Comparison of ENCODE assay signal across 1 cellular context in the genomic region with DNA sequence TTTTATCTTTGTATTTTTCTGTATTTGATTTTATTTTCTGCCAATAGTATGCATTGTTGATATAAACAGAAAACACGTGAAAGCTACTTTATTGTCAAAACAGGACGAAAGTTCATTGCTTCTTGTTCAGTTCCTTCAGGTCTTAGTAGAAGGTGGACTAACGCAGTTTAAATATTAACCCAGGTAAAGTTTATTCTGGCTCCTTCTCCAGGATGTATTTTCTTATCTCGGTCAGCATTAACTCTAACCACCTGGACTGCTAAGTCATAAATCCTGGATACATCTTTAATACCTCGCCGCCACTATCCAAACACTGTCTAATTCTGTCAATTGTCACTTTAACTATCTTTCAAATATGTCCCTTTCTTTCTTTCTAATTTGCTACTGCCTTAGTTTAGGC.
TF ChIP-seq lines count a peak whose summit lies in the region.

No MANE protein-coding gene starts in this region.

TF ChIP-seq in liver, 16 proteins besides CTCF, POLR2A, EP300 and RAD21 (continued from another document):
- TF ChIP-seq HNF4G (IDR thresholded peaks at IDR 0.05): no peak
- TF ChIP-seq, protein P1, sequence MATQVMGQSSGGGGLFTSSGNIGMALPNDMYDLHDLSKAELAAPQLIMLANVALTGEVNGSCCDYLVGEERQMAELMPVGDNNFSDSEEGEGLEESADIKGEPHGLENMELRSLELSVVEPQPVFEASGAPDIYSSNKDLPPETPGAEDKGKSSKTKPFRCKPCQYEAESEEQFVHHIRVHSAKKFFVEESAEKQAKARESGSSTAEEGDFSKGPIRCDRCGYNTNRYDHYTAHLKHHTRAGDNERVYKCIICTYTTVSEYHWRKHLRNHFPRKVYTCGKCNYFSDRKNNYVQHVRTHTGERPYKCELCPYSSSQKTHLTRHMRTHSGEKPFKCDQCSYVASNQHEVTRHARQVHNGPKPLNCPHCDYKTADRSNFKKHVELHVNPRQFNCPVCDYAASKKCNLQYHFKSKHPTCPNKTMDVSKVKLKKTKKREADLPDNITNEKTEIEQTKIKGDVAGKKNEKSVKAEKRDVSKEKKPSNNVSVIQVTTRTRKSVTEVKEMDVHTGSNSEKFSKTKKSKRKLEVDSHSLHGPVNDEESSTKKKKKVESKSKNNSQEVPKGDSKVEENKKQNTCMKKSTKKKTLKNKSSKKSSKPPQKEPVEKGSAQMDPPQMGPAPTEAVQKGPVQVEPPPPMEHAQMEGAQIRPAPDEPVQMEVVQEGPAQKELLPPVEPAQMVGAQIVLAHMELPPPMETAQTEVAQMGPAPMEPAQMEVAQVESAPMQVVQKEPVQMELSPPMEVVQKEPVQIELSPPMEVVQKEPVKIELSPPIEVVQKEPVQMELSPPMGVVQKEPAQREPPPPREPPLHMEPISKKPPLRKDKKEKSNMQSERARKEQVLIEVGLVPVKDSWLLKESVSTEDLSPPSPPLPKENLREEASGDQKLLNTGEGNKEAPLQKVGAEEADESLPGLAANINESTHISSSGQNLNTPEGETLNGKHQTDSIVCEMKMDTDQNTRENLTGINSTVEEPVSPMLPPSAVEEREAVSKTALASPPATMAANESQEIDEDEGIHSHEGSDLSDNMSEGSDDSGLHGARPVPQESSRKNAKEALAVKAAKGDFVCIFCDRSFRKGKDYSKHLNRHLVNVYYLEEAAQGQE (IDR thresholded peaks at IDR 0.05): peak; percentile 12
- TF ChIP-seq, protein P2, sequence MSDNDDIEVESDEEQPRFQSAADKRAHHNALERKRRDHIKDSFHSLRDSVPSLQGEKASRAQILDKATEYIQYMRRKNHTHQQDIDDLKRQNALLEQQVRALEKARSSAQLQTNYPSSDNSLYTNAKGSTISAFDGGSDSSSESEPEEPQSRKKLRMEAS (IDR thresholded peaks at IDR 0.05): no peak
- no peak for TF ChIP-seq GABPA (IDR thresholded peaks at IDR 0.05 in 1 of 2, conservative IDR thresholded peaks at IDR 0.05 in 1 of 2)
- TF ChIP-seq TAF1 (conservative IDR thresholded peaks at IDR 0.05): no peak
- no peak for TF ChIP-seq FOXA1 (IDR thresholded peaks at IDR 0.05)
